ENCODE assay signal across 8 cellular contexts in the genomic region with DNA sequence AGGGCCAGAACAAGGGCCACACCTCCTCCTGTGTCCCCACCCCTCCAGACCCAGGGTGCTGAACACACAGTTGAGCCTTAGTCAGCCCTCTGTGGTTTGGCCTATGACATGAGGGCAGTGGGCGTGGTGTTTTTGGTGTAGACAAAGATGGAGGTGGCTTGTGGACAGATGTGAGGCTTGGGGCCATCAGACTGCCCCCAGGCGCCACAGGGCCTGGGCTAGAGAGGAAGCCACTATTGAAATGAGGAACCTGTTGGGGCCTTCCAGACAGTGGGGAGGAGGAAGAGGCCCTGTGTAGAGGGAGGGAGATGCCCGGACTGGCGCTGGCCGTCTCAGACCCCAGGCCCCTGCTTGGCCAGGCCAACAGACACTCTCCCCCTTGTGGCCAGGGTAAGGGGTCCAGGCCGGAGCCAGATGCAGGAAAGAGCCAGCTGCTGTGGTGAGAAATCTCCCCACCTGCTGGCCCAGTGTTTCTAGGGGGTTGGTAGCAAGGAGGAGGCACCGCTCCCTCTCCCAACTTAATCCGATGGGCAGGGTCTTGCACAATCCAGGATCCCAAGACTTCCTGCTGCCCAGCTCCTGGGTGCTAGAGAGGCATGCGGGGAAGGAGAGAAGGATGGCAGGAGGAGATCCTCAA. TPM values are rescaled to one million over a fixed set of nuclear protein-coding genes. Genes with fewer than 3 reads are reported as not detected.
A peak's percentile ranks its signal among the peaks of the same experiment; 100 is the strongest.
DNase-seq lines count a peak whose midpoint lies in the region; ATAC-seq and TF ChIP-seq lines count a peak whose summit lies in the region.

No MANE protein-coding gene starts in this region.

- peak; percentile 46 for TF ChIP-seq CTCF in retinal pigment epithelial cell (conservative IDR thresholded peaks at IDR 0.05; ENCODE audit: low read depth, low read length)

- DNase-seq in SW480 (ENCODE audit: low spot score) (peak; percentile 55), Right ventricle myocardium inferior (ENCODE audit: missing footprints) (peak; percentile 88), retinal pigment epithelial cell (ENCODE audit: low read depth) (no peak), NCI-H146 (lab: John Stamatoyannopoulos, UW) (no peak), NCI-H345 (lab: John Stamatoyannopoulos, UW) (no peak), NCI-H774 (lab: John Stamatoyannopoulos, UW) (no peak)

- ATAC-seq in GM18498 (IDR thresholded peaks at IDR 0.05; ENCODE audit: unreplicated experiment) (peak; percentile 76), HG02943 (IDR thresholded peaks at IDR 0.05; ENCODE audit: low read depth, unreplicated experiment) (peak; percentile 50), Right ventricle myocardium inferior (peak; percentile 85)

- intact Hi-C loops in Right ventricle myocardium inferior (cut with DNase I), result no loop called here

- H3K4me3 ChIP-seq in retinal pigment epithelial cell (ENCODE audit: low read length), result no peak overlapping the region

RNA-seq across cellular contexts. Expression of gene SMAD7, which starts 53.8 kb away (rescaled TPM):
- 12.0 TPM for total RNA-seq in Right ventricle myocardium inferior

Comparison
In these comparisons a context has a peak if more than half of its experiments do, and no peak if none do; other contexts are left out.
1. DNase-seq: peak in SW480 (single experiment) and Right ventricle myocardium inferior (single experiment); none in retinal pigment epithelial cell (single experiment), NCI-H146 (single experiment), NCI-H345 (single experiment) and NCI-H774 (single experiment).
2. Peak in every context shown above with its lines, with median percentiles within 50 percentile points of each other: ATAC-seq.